Comparison of ENCODE assay signal across 26 cellular contexts in the genomic region with DNA sequence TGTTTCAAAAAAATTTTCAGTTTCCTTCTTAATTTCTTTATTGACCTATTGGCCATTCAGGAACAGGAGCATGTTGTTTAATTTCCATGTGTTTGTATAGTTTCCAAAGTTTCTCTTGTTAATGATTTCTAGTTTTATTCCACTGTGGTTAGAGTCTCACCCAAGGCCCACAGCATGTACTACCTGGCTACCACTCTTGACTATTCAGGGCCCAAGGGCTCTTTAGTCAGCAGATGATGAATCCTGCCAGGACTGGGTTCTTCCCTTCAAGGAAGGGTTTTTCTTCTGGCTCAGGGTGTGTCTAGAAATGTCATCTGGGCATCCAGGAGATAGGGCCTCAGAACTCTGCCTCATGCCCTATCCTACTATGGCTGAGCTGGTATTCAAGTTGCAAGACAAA.
DNase-seq lines count a peak whose midpoint lies in the region; ATAC-seq, FAIRE-seq and TF ChIP-seq lines count a peak whose summit lies in the region.
"Had no signal": no experiment of that assay in that cellular context is flagged by ENCODE, and none has a peak within 500 bp of the region (broad histone marks: within the 10 kb centered on the region; RNA-seq: fewer than 3 reads in every experiment).

No MANE protein-coding gene starts in this region.

- H2BK120ac ChIP-seq in mesenchymal stem cell (ENCODE audit: low read depth, low read length) = no peak overlapping the region

- H2BK15ac ChIP-seq in mesenchymal stem cell (ENCODE audit: low read depth, poor library complexity, severe bottlenecking) = no peak overlapping the region

- ATAC-seq in foreskin keratinocyte = peak; percentile 41
- no peak for ATAC-seq in HG02870 (IDR thresholded peaks at IDR 0.05; ENCODE audit: unreplicated experiment)
- ATAC-seq: GM12878 had no signal

- H3K4me3 ChIP-seq in bronchial epithelial cell (ENCODE audit: low read depth, low read length) = no peak overlapping the region
- no peak overlapping the region for H3K4me3 ChIP-seq in mesenchymal stem cell (ENCODE audit: insufficient read depth in 1 of 2, low read depth in 1 of 2, low read length in 2 of 2)
- H3K4me3 ChIP-seq in osteoblast (ENCODE audit: insufficient read depth, low read length) = no peak overlapping the region
- H3K4me3 ChIP-seq: BLaER1, GM12878 had no signal

- H3K18ac ChIP-seq in mesenchymal stem cell (ENCODE audit: low read depth in 1 of 2, low read length in 2 of 2) = no peak overlapping the region

- H2BK5ac ChIP-seq in mesenchymal stem cell (ENCODE audit: low read depth, low read length, poor library complexity, severe bottlenecking) = peak overlapping the region; percentile 66

- H3K36me3 ChIP-seq in bronchial epithelial cell (ENCODE audit: control insufficient read depth, insufficient read depth, low read length) (no peaks in the 10 kb centered on the region), mesenchymal stem cell (ENCODE audit: control insufficient read depth in 1 of 2, insufficient read depth in 2 of 2, low read depth in 1 of 2, low read length in 2 of 2) (no peaks in the 10 kb centered on the region), osteoblast (ENCODE audit: insufficient read depth, low read length) (no peaks in the 10 kb centered on the region)
- H3K36me3 ChIP-seq: BE2C, BLaER1 had no signal

- no peaks in the 10 kb centered on the region for H4K20me1 ChIP-seq in osteoblast (ENCODE audit: insufficient read depth, low read length)
- H4K20me1 ChIP-seq: BLaER1 had no signal

- H2AK5ac ChIP-seq in mesenchymal stem cell (ENCODE audit: low read length, severe bottlenecking) = no peak overlapping the region

- no peak overlapping the region for H3K9ac ChIP-seq in mesenchymal stem cell (ENCODE audit: low read length)
- H3K9ac ChIP-seq: BLaER1 had no signal

- H4K91ac ChIP-seq in mesenchymal stem cell (ENCODE audit: low read length) = no peak overlapping the region

- no peak overlapping the region for H3K23ac ChIP-seq in mesenchymal stem cell (ENCODE audit: low read length in 2 of 2)

- no peaks in the 10 kb centered on the region for H3K4me1 ChIP-seq in foreskin keratinocyte
- no peaks in the 10 kb centered on the region for H3K4me1 ChIP-seq in mesenchymal stem cell (ENCODE audit: control insufficient read depth, insufficient read depth, low read depth, low read length)
- peaks cover 12% of the 10 kb centered on the region for H3K4me1 ChIP-seq in osteoblast (ENCODE audit: insufficient read depth, low read length)
- H3K4me1 ChIP-seq: BE2C, BLaER1 had no signal

- H3K4ac ChIP-seq in mesenchymal stem cell (ENCODE audit: low read depth in 1 of 2, low read length in 2 of 2) = no peak overlapping the region

- DNase-seq in bronchial epithelial cell (ENCODE audit: low read depth) (peak; percentile 10), foreskin keratinocyte (peak in 1 of 2 donors; percentile 13), mesenchymal stem cell (no peak), NAMALWA (ENCODE audit: low spot score) (no peak), osteoblast (ENCODE audit: insufficient read length, low spot score, missing footprints) (no peak)
- DNase-seq: 8988T; ACHN; BE2C; C1 segment of cervical spinal cord; CD4-positive, alpha-beta memory T cell; CD4-positive, CD25-positive, alpha-beta regulatory T cell; CD8-positive, alpha-beta memory T cell; COR-L47; DMS 273 treated with DMSO at 0.1 percent for 48 hours; DMS153; DMS53; DMS79; DND-41; EL; GDM1 had no signal

- H3K14ac ChIP-seq in mesenchymal stem cell (ENCODE audit: low read length in 2 of 2) = no peak overlapping the region

- H3K27me3 ChIP-seq in bronchial epithelial cell (ENCODE audit: control insufficient read depth, insufficient read depth, low read length) (no peaks in the 10 kb centered on the region), foreskin keratinocyte (no peaks in the 10 kb centered on the region), mesenchymal stem cell (ENCODE audit: control insufficient read depth in 1 of 2, insufficient read depth in 1 of 2, low read length in 2 of 2) (no peaks in the 10 kb centered on the region), osteoblast (ENCODE audit: insufficient read depth, low read length) (no peaks in the 10 kb centered on the region)
- H3K27me3 ChIP-seq: BE2C, BLaER1 had no signal

- H2BK12ac ChIP-seq in mesenchymal stem cell (ENCODE audit: low read length in 2 of 2) = no peak overlapping the region

- no peaks in the 10 kb centered on the region for H3K79me1 ChIP-seq in mesenchymal stem cell (replicated peaks; ENCODE audit: low read length, poor library complexity, severe bottlenecking)

- no peak for FAIRE-seq in bronchial epithelial cell (lab: Jason Lieb, UNC)
- FAIRE-seq: A204.1, GM12878, GM12892, GM18507 had no signal

- H3K4me2 ChIP-seq in mesenchymal stem cell (ENCODE audit: low read length, poor library complexity, severe bottlenecking) (no peak overlapping the region), osteoblast (ENCODE audit: insufficient read depth, low read length) (no peak overlapping the region)
- H3K4me2 ChIP-seq: BLaER1 had no signal

- H4K8ac ChIP-seq in mesenchymal stem cell (ENCODE audit: low read length) = no peak overlapping the region

- H2AFZ ChIP-seq in mesenchymal stem cell (ENCODE audit: low read depth, low read length) (no peak overlapping the region), osteoblast (ENCODE audit: low read length) (no peak overlapping the region)

- H3K9me3 ChIP-seq in mesenchymal stem cell (ENCODE audit: control insufficient read depth, low read length) (peaks cover 30% of the 10 kb centered on the region), osteoblast (ENCODE audit: low read depth, low read length) (no peaks in the 10 kb centered on the region)
- H3K9me3 ChIP-seq: BE2C, BLaER1 had no signal

- TF ChIP-seq CTCF in bronchial epithelial cell (IDR thresholded peaks at IDR 0.05; ENCODE audit: insufficient read depth, low read length, severe bottlenecking) (no peak), foreskin keratinocyte (conservative IDR thresholded peaks at IDR 0.05) (no peak), osteoblast (IDR thresholded peaks at IDR 0.05; ENCODE audit: extremely low read depth, low read depth, low read length) (no peak)

- H3K79me2 ChIP-seq in osteoblast (ENCODE audit: insufficient read depth, low read length) = no peaks in the 10 kb centered on the region

- H3K27ac ChIP-seq in foreskin keratinocyte (no peak overlapping the region), mesenchymal stem cell (ENCODE audit: low read length, poor library complexity, severe bottlenecking) (no peak overlapping the region), osteoblast (ENCODE audit: low read depth, low read length) (no peak overlapping the region)
- H3K27ac ChIP-seq: BLaER1 had no signal
